ENCODE assay signal across 25 cellular contexts in the genomic region with DNA sequence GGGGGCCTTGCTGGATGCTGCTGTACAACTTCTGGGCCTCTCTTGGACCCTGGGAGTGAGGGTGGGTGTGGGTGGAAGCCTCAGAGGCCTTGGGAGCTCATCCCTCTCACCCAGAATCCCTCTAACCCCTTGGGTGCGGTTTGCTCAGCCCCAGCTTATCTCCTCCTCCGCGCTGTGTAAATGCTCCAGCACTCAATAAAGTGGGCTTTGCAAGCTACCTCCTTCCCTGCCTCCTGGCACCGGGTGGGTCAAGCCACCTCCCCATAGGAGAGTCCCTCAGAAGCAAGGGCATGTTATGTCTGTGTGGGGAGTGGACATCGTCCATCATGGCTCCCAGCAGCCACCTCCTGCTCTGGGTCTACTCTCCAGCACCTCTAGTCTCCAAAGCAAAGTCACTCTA. TPM values are rescaled to one million over a fixed set of nuclear protein-coding genes. Genes with fewer than 3 reads are reported as not detected.
DNase-seq lines count a peak whose midpoint lies in the region; TF ChIP-seq lines count a peak whose summit lies in the region.
"Had no signal": no experiment of that assay in that cellular context is flagged by ENCODE, and none has a peak within 500 bp of the region (broad histone marks: within the 10 kb centered on the region; RNA-seq: fewer than 3 reads in every experiment).

No MANE protein-coding gene starts in this region.

- H3K36me3 Mint-ChIP-seq in activated CD4-positive, alpha-beta T cell treated with anti-CD3 and anti-CD28 coated beads, Interleukin-2, amount 10 ng/mL, durations not matched to agents 7 days and 5 days (ENCODE audit: low read depth) = peaks cover 49% of the 10 kb centered on the region
- H3K36me3 Mint-ChIP-seq in CD8-positive, alpha-beta memory T cell = peaks cover 0 to 82% (median 5%) of the 10 kb centered on the region in 3 donors
- peaks cover 86% of the 10 kb centered on the region for H3K36me3 Mint-ChIP-seq in dendritic cell treated with granulocyte-macrophage colony-stimulating factor and Interleukin-4, amounts not matched to agents 40 ng/mL and 50 ng/mL, for 4 days (ENCODE audit: low read depth)

- peaks cover 22% of the 10 kb centered on the region for H4K20me1 ChIP-seq in osteoblast (ENCODE audit: insufficient read depth, low read length)

- no peak overlapping the region for H3K4me2 ChIP-seq in osteoblast (ENCODE audit: insufficient read depth, low read length)
- H3K4me2 ChIP-seq: KMS-11 had no signal

- H3K36me3 ChIP-seq in CD8-positive, alpha-beta memory T cell (ENCODE audit: insufficient read depth, low read length) = peaks cover 57% of the 10 kb centered on the region
- H3K36me3 ChIP-seq in osteoblast (ENCODE audit: insufficient read depth, low read length) = peaks cover 60% of the 10 kb centered on the region

- peak overlapping the region; percentile 50 for H3K27ac Mint-ChIP-seq in activated CD4-positive, alpha-beta T cell treated with anti-CD3 and anti-CD28 coated beads, Interleukin-2, amount 10 ng/mL, durations not matched to agents 7 days and 5 days
- peak overlapping the region in 6 of 8 donors; percentile 77 to 96 (median 86) for H3K27ac Mint-ChIP-seq in CD8-positive, alpha-beta memory T cell
- H3K27ac Mint-ChIP-seq in dendritic cell treated with granulocyte-macrophage colony-stimulating factor and Interleukin-4, amounts not matched to agents 40 ng/mL and 50 ng/mL, for 4 days = peak overlapping the region; percentile 8
- H3K27ac Mint-ChIP-seq: activated B cell treated with CpG ODN at 0.5 μM for 24 hours, nephron had no signal

- no peaks in the 10 kb centered on the region for H3K9me3 ChIP-seq in CD8-positive, alpha-beta memory T cell (ENCODE audit: low read length)
- no peaks in the 10 kb centered on the region for H3K9me3 ChIP-seq in osteoblast (ENCODE audit: low read depth, low read length)
- H3K9me3 ChIP-seq: breast epithelium, left lung, tibial nerve had no signal

- H3K27me3 Mint-ChIP-seq in activated CD4-positive, alpha-beta T cell treated with anti-CD3 and anti-CD28 coated beads, Interleukin-2, amount 10 ng/mL, durations not matched to agents 7 days and 5 days = no peaks in the 10 kb centered on the region
- peaks cover 0 to 2% of the 10 kb centered on the region in 2 donors for H3K27me3 Mint-ChIP-seq in CD8-positive, alpha-beta memory T cell
- H3K27me3 Mint-ChIP-seq in dendritic cell treated with granulocyte-macrophage colony-stimulating factor and Interleukin-4, amounts not matched to agents 40 ng/mL and 50 ng/mL, for 4 days = no peaks in the 10 kb centered on the region
- H3K27me3 Mint-ChIP-seq: activated B cell treated with CpG ODN at 0.5 μM for 24 hours had no signal

- H2AFZ ChIP-seq in osteoblast (ENCODE audit: low read length) = no peak overlapping the region

- peaks cover 34% of the 10 kb centered on the region for H3K4me1 ChIP-seq in CD8-positive, alpha-beta memory T cell (ENCODE audit: insufficient read depth, low read length)
- no peaks in the 10 kb centered on the region for H3K4me1 ChIP-seq in osteoblast (ENCODE audit: insufficient read depth, low read length)

- no peak for TF ChIP-seq CTCF in osteoblast (IDR thresholded peaks at IDR 0.05; ENCODE audit: extremely low read depth, low read depth, low read length)

- no peak overlapping the region for H3K4me3 Mint-ChIP-seq in activated CD4-positive, alpha-beta T cell treated with anti-CD3 and anti-CD28 coated beads, Interleukin-2, amount 10 ng/mL, durations not matched to agents 7 days and 5 days
- no peak overlapping the region for H3K4me3 Mint-ChIP-seq in CD8-positive, alpha-beta memory T cell
- H3K4me3 Mint-ChIP-seq in dendritic cell treated with granulocyte-macrophage colony-stimulating factor and Interleukin-4, amounts not matched to agents 40 ng/mL and 50 ng/mL, for 4 days = no peak overlapping the region
- H3K4me3 Mint-ChIP-seq: activated B cell treated with CpG ODN at 0.5 μM for 24 hours, nephron had no signal

- H3K27me3 ChIP-seq in CD8-positive, alpha-beta memory T cell (ENCODE audit: insufficient read depth, low read length, poor library complexity, severe bottlenecking) = no peaks in the 10 kb centered on the region
- H3K27me3 ChIP-seq in osteoblast (ENCODE audit: insufficient read depth, low read length) = no peaks in the 10 kb centered on the region
- H3K27me3 ChIP-seq: breast epithelium, left lung, tibial nerve had no signal

- H3K79me2 ChIP-seq in osteoblast (ENCODE audit: insufficient read depth, low read length) = peaks cover 11% of the 10 kb centered on the region

- H3K9me3 Mint-ChIP-seq in activated CD4-positive, alpha-beta T cell treated with anti-CD3 and anti-CD28 coated beads, Interleukin-2, amount 10 ng/mL, durations not matched to agents 7 days and 5 days = no peaks in the 10 kb centered on the region
- no peaks in the 10 kb centered on the region for H3K9me3 Mint-ChIP-seq in CD8-positive, alpha-beta memory T cell
- no peaks in the 10 kb centered on the region for H3K9me3 Mint-ChIP-seq in dendritic cell treated with granulocyte-macrophage colony-stimulating factor and Interleukin-4, amounts not matched to agents 40 ng/mL and 50 ng/mL, for 4 days
- H3K9me3 Mint-ChIP-seq: activated B cell treated with CpG ODN at 0.5 μM for 24 hours, nephron had no signal

- POLR2A ChIA-PET in activated CD4-positive, alpha-beta T cell treated with anti-CD3 and anti-CD28 coated beads, Interleukin-2, amount 10 ng/mL, durations not matched to agents 7 days and 5 days (lab: Charles Lee) = no interaction called here
- POLR2A ChIA-PET in CD8-positive, alpha-beta memory T cell (lab: Charles Lee) = interaction anchor here (0.5 kb wide), 1 partner anchor 19 kb away, joined by 5 read pairs; no protein-coding TSS in a partner anchor

- no peak overlapping the region for H3K27ac ChIP-seq in CD8-positive, alpha-beta memory T cell (ENCODE audit: low read depth, low read length)
- H3K27ac ChIP-seq in osteoblast (ENCODE audit: low read depth, low read length) = no peak overlapping the region
- H3K27ac ChIP-seq: breast epithelium, KMS-11, left lung, tibial nerve had no signal

- DNase-seq in activated CD4-positive, alpha-beta T cell treated with anti-CD3 and anti-CD28 coated beads, Interleukin-2, amount 10 ng/mL, durations not matched to agents 7 days and 5 days = no peak
- no peak for DNase-seq in activated CD4-positive, alpha-beta T cell treated with anti-CD3 and anti-CD28 coated beads, Interleukin-2, amount 50 U/mL, for 1 hour
- DNase-seq in CD8-positive, alpha-beta memory T cell = no peak
- DNase-seq in osteoblast (ENCODE audit: insufficient read length, low spot score, missing footprints) (peak; percentile 17), GOT3 (lab: John Stamatoyannopoulos, UW) (no peak), amniotic stem cell (lab: John Stamatoyannopoulos, UW) (no peak)
- no peak for DNase-seq in activated effector memory CD4-positive, alpha-beta T cell treated with anti-CD3 and anti-CD28 coated beads, Interleukin-2, amount 50 U/mL, for 16 hours
- DNase-seq: activated B cell treated with CpG ODN at 0.5 μM for 24 hours, AML-193, COR-L47, cortex of kidney, DND-41, hypothalamus, left lung, NCI-H1694, NCI-H2171, NCI-H524 treated with DMSO at 0.1 percent for 48 hours, right cardiac atrium, SIG-M5, SW 1271 had no signal

- peaks cover 60% of the 10 kb centered on the region for H3K4me1 Mint-ChIP-seq in activated CD4-positive, alpha-beta T cell treated with anti-CD3 and anti-CD28 coated beads, Interleukin-2, amount 10 ng/mL, durations not matched to agents 7 days and 5 days
- H3K4me1 Mint-ChIP-seq in CD8-positive, alpha-beta memory T cell = peaks cover 50 to 66% (median 51%) of the 10 kb centered on the region in 3 donors
- peaks cover 77% of the 10 kb centered on the region for H3K4me1 Mint-ChIP-seq in dendritic cell treated with granulocyte-macrophage colony-stimulating factor and Interleukin-4, amounts not matched to agents 40 ng/mL and 50 ng/mL, for 4 days (ENCODE audit: low read depth)

- intact Hi-C loops in dendritic cell treated with granulocyte-macrophage colony-stimulating factor and Interleukin-4, amounts not matched to agents 40 ng/mL and 50 ng/mL, for 4 days (cut with micrococcal nuclease) = loop anchor here (10.0 kb wide), 1 partner anchor 155 kb away; no protein-coding TSS in a partner anchor

- CTCF ChIA-PET in activated CD4-positive, alpha-beta T cell treated with anti-CD3 and anti-CD28 coated beads, Interleukin-2, amount 10 ng/mL, durations not matched to agents 7 days and 5 days (lab: Charles Lee) = interaction anchor here (1.0 to 1.6 kb wide), 2 partner anchors 9 to 13 kb away, joined by 3 to 4 read pairs; no protein-coding TSS in a partner anchor
- CTCF ChIA-PET in CD8-positive, alpha-beta memory T cell (lab: Charles Lee) = interaction anchor here (6.2 to 7.1 kb wide), 2 partner anchors 33 to 38 kb away, joined by 87 to 95 read pairs; partner anchors contain the start of genes HMOX2 and NMRAL1

- no peak overlapping the region for H3K4me3 ChIP-seq in CD8-positive, alpha-beta memory T cell (ENCODE audit: low read length)
- no peak overlapping the region for H3K4me3 ChIP-seq in osteoblast (ENCODE audit: insufficient read depth, low read length)
- H3K4me3 ChIP-seq: breast epithelium, left lung, tibial nerve had no signal

RNA-seq across cellular contexts. Expression of gene CDIP1, which starts 28.4 kb away (rescaled TPM):
- 10 to 100 TPM; 44.2 to 45.2 TPM for total RNA-seq in activated CD4-positive, alpha-beta T cell treated with anti-CD3 and anti-CD28 coated beads, Interleukin-2, amount 10 ng/mL, durations not matched to agents 7 days and 5 days
- 10 to 100 TPM; 28.4 to 32.1 TPM for total RNA-seq in CD8-positive, alpha-beta memory T cell
- 21.8 TPM for polyA plus RNA-seq in CD8-positive, alpha-beta memory T cell
- total RNA-seq in osteoblast = 10.5 and 13.6 TPM in 2 replicates

RNA-seq across cellular contexts. Expression of gene HMOX2, which starts 33.9 kb away (rescaled TPM):
- 100 to 1,000 TPM in 1 of 2 experiments, 10 to 100 TPM in 1; 86.3 to 107 TPM for total RNA-seq in activated CD4-positive, alpha-beta T cell treated with anti-CD3 and anti-CD28 coated beads, Interleukin-2, amount 10 ng/mL, durations not matched to agents 7 days and 5 days
- total RNA-seq in CD8-positive, alpha-beta memory T cell = 10 to 100 TPM; 87.5 to 95.2 TPM
- 178 TPM for polyA plus RNA-seq in CD8-positive, alpha-beta memory T cell
- 39.4 and 44.5 TPM in 2 replicates for total RNA-seq in osteoblast

RNA-seq across cellular contexts. Expression of gene NMRAL1, which starts 35.7 kb away (rescaled TPM):
- 10 to 100 TPM; 34.0 to 35.9 TPM for total RNA-seq in activated CD4-positive, alpha-beta T cell treated with anti-CD3 and anti-CD28 coated beads, Interleukin-2, amount 10 ng/mL, durations not matched to agents 7 days and 5 days
- 10 to 100 TPM; 63.8 to 65.8 TPM for total RNA-seq in CD8-positive, alpha-beta memory T cell
- 75.4 TPM for polyA plus RNA-seq in CD8-positive, alpha-beta memory T cell
- total RNA-seq in osteoblast = 71.0 and 90.5 TPM in 2 replicates

RNA-seq across cellular contexts. Expression of gene C16orf96, which starts 46.0 kb away (rescaled TPM):
- total RNA-seq in activated CD4-positive, alpha-beta T cell treated with anti-CD3 and anti-CD28 coated beads, Interleukin-2, amount 10 ng/mL, durations not matched to agents 7 days and 5 days = under 1 TPM; 0.21 to 0.22 TPM
- under 1 TPM; 0.07 to 0.11 TPM for total RNA-seq in CD8-positive, alpha-beta memory T cell
- 0.05 TPM for polyA plus RNA-seq in CD8-positive, alpha-beta memory T cell
- under 0.01 TPM in 1 of 2 replicates, not detected in the other for total RNA-seq in osteoblast
- total RNA-seq: breast epithelium had no signal

Comparison
In these comparisons a context has a peak if more than half of its experiments do, and no peak if none do; other contexts are left out.
1. H3K27ac Mint-ChIP-seq: peak in every context shown above with its lines; median percentile 86 in CD8-positive, alpha-beta memory T cell; 50 in activated CD4-positive, alpha-beta T cell treated with anti-CD3 and anti-CD28 coated beads, Interleukin-2, amount 10 ng/mL, durations not matched to agents 7 days and 5 days; 8 in dendritic cell treated with granulocyte-macrophage colony-stimulating factor and Interleukin-4, amounts not matched to agents 40 ng/mL and 50 ng/mL, for 4 days.